In genomic region chr5:102231693-102232619, GRCh38 we compare ENCODE assay signal across 10 cellular contexts.
DNase-seq lines count a peak whose midpoint lies in the region; ATAC-seq and TF ChIP-seq lines count a peak whose summit lies in the region.
"Had no signal": no experiment of that assay in that cellular context is flagged by ENCODE, and none has a peak within 500 bp of the region (broad histone marks: within the 10 kb centered on the region; RNA-seq: fewer than 3 reads in every experiment).

No MANE protein-coding gene starts in this region.

- no peak overlapping the region for H2BK5ac ChIP-seq in mesendoderm (ENCODE audit: low read length)

- H3K27ac Mint-ChIP-seq in MCF 10A (ENCODE audit: low read depth, unreplicated experiment) = no peak overlapping the region

- no peak overlapping the region for H2BK15ac ChIP-seq in mesendoderm (replicated peaks; ENCODE audit: low read depth)

- no peaks in the 10 kb centered on the region for H3K9me3 ChIP-seq in lower lobe of right lung

- H3K4me1 ChIP-seq in lower lobe of right lung (no peaks in the 10 kb centered on the region), mesendoderm (ENCODE audit: control insufficient read depth, low read depth, low read length) (no peaks in the 10 kb centered on the region)

- WGBS in mesendoderm (ENCODE audit: extremely low coverage, insufficient coverage, low lambda C conversion rate) = no CpG with 5 or more reads among the region's 7 CpGs

- no peak overlapping the region for H2AK5ac ChIP-seq in mesendoderm (ENCODE audit: low read length)

- no peak overlapping the region for H3K4me3 Mint-ChIP-seq in MCF 10A (ENCODE audit: unreplicated experiment)

- no peaks in the 10 kb centered on the region for H3K36me3 ChIP-seq in lower lobe of right lung
- no peaks in the 10 kb centered on the region for H3K36me3 ChIP-seq in mesendoderm (ENCODE audit: control insufficient read depth, insufficient read depth, low read length)

- no peak overlapping the region for H3K9ac ChIP-seq in mesendoderm (ENCODE audit: low read length)

- no peak overlapping the region for H4K5ac ChIP-seq in mesendoderm (ENCODE audit: low read length)

- POLR2A ChIA-PET in MCF 10A (lab: Yijun Ruan, JAX) = interaction anchor here (0.8 kb wide), 1 partner anchor 15 kb away, joined by 3 read pairs; no protein-coding TSS in a partner anchor

- H3K79me2 ChIP-seq in mesendoderm (ENCODE audit: control insufficient read depth, insufficient read depth, low read length) = no peaks in the 10 kb centered on the region

- no peaks in the 10 kb centered on the region for H3K36me3 Mint-ChIP-seq in MCF 10A (ENCODE audit: insufficient read depth, unreplicated experiment)

- TF ChIP-seq CTCF in lower lobe of right lung (IDR thresholded peaks at IDR 0.05) (no peak), MCF 10A (IDR thresholded peaks at IDR 0.05; ENCODE audit: unreplicated experiment) (no peak)

- H3K4ac ChIP-seq in mesendoderm (ENCODE audit: low read depth, low read length) = no peak overlapping the region

- no peak overlapping the region for H4K8ac ChIP-seq in mesendoderm (ENCODE audit: low read depth, low read length)

- no peak overlapping the region for H2BK120ac ChIP-seq in mesendoderm (ENCODE audit: low read depth, low read length)

- H3K23ac ChIP-seq in mesendoderm (ENCODE audit: low read length) = no peak overlapping the region

- no peak overlapping the region for H3K4me3 ChIP-seq in lower lobe of right lung
- H3K4me3 ChIP-seq in mesendoderm (ENCODE audit: low read length) = no peak overlapping the region

- intact Hi-C loops in lower lobe of right lung (cut with DNase I) (no loop called here), MCF 10A (cut with micrococcal nuclease) (no loop called here)

- H3K9me3 Mint-ChIP-seq in MCF 10A (ENCODE audit: unreplicated experiment) = no peaks in the 10 kb centered on the region

- H3K27me3 Mint-ChIP-seq in MCF 10A (ENCODE audit: insufficient read depth, unreplicated experiment) = peaks cover 24% of the 10 kb centered on the region

- CTCF ChIA-PET in MCF 10A (lab: Yijun Ruan, JAX) = interaction anchor here (1.0 to 1.1 kb wide), 2 partner anchors 11 to 20 kb away, joined by 3 read pairs; no protein-coding TSS in a partner anchor

- H3K4me1 Mint-ChIP-seq in MCF 10A (ENCODE audit: insufficient read depth, unreplicated experiment) = no peaks in the 10 kb centered on the region

- H3K56ac ChIP-seq in mesendoderm (ENCODE audit: low read length) = no peak overlapping the region

- no peak overlapping the region for H3K18ac ChIP-seq in mesendoderm (ENCODE audit: low read length)

- H3K79me1 ChIP-seq in mesendoderm (ENCODE audit: low read length) = no peaks in the 10 kb centered on the region

- H3K27ac ChIP-seq in lower lobe of right lung (peak overlapping the region; percentile 36), mesendoderm (ENCODE audit: low read depth, low read length) (no peak overlapping the region)

- no peaks in the 10 kb centered on the region for H3K27me3 ChIP-seq in lower lobe of right lung (ENCODE audit: low read depth)
- no peaks in the 10 kb centered on the region for H3K27me3 ChIP-seq in mesendoderm (ENCODE audit: insufficient read depth, low read length, poor library complexity)

- peak; percentile 85 for ATAC-seq in GM18873 (IDR thresholded peaks at IDR 0.05; ENCODE audit: low FRiP score, unreplicated experiment)
- ATAC-seq in GM21528 (IDR thresholded peaks at IDR 0.05; ENCODE audit: low FRiP score, unreplicated experiment) = peak; percentile 65
- peak; percentile 85 for ATAC-seq in HG03342 (IDR thresholded peaks at IDR 0.05; ENCODE audit: unreplicated experiment)
- ATAC-seq in lower lobe of right lung = peak; percentile 90 to 94

- DNase-seq in lower lobe of right lung (peak; percentile 65), GM03348 (ENCODE audit: low spot score) (no peak), MCF 10A (ENCODE audit: unreplicated experiment) (no peak), mesendoderm (no peak)
- DNase-seq: activated T-cell treated with anti-CD3 and anti-CD28 coated beads, Interleukin-2, amount 50 U/mL, for 48 hours; EL; NCI-H1694 treated with DMSO at 0.1 percent for 48 hours had no signal

- no TSS peak for BruUV-seq in MCF 10A (replicated peaks; lab: Mats Ljungman, UMichigan)

- no peak overlapping the region for H3K4me2 ChIP-seq in mesendoderm (ENCODE audit: low read length)
